18 cellular contexts compared by ENCODE assay signal in the genomic region with DNA sequence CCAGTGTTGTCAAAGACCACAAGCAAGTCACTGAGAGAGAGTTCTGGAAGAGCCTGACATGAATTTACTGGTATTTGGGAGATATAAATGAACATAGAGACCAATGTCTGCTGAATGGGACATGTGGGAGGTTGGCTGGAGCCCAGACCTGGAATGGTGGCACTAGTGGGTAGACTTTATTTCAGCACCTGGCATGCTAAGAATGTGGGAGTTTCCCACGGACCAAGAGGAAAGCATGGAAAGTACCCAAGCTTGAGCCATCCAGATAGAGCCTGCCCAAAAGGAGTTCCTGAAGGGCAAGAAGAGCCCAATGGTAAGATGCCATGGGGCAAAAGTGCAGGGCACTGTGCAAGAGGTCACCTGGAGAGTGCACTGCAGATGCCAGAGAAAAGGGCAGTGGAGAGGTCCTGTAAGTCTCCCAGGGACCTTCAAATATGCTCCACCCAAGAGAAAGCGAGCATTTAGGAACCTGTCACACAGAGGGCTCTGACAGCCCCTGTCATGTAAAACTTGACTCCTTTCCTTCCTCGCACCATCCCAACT.
"Had no signal": no experiment of that assay in that cellular context is flagged by ENCODE, and none has a peak within 500 bp of the region (broad histone marks: within the 10 kb centered on the region; RNA-seq: fewer than 3 reads in every experiment).

No MANE protein-coding gene starts in this region.

- H3K27ac ChIP-seq: ovary, thoracic aorta, uterus, WERI-Rb-1 had no signal

- H3K27me3 ChIP-seq: ovary, uterus had no signal

- H3K27ac Mint-ChIP-seq: activated CD8-positive, alpha-beta T cell treated with anti-CD3 and anti-CD28 coated beads, Interleukin-2, amount 10 ng/mL, durations not matched to agents 7 days and 5 days; activated naive CD4-positive, alpha-beta T cell treated with anti-CD3 and anti-CD28 coated beads, Interleukin-2, amount 10 ng/mL, durations not matched to agents 7 days and 5 days; endodermal cell; nephron progenitor cell had no signal

- H3K9me3 ChIP-seq: ovary, thoracic aorta, uterus had no signal

- H3K36me3 ChIP-seq: ovary, uterus had no signal

- H3K4me1 Mint-ChIP-seq: endodermal cell, nephron progenitor cell had no signal

- H3K4me1 ChIP-seq: uterus had no signal

- ATAC-seq: activated CD8-positive, alpha-beta T cell treated with anti-CD3 and anti-CD28 coated beads, Interleukin-2, amount 10 ng/mL, durations not matched to agents 7 days and 5 days; left cardiac atrium; stimulated activated naive CD8-positive, alpha-beta T cell treated with anti-CD3 and anti-CD28 coated beads, Interleukin-15, amount 100 ng/mL, for 72 hours had no signal

- H3K27me3 Mint-ChIP-seq: activated naive CD4-positive, alpha-beta T cell treated with anti-CD3 and anti-CD28 coated beads, Interleukin-2, amount 10 ng/mL, durations not matched to agents 7 days and 5 days; stimulated activated naive CD8-positive, alpha-beta T cell treated with anti-CD3 and anti-CD28 coated beads, Interleukin-15, amount 100 ng/mL, for 72 hours had no signal

- H3K4me3 ChIP-seq: lung, ovary, thoracic aorta, uterus had no signal

- DNase-seq: activated CD4-positive, alpha-beta T cell treated with anti-CD3 and anti-CD28 coated beads for 4 hours; activated CD8-positive, alpha-beta memory T cell treated with anti-CD3 and anti-CD28 coated beads, Interleukin-2, amount 50 U/mL, for 48 hours; activated CD8-positive, alpha-beta T cell treated with anti-CD3 and anti-CD28 coated beads, Interleukin-2, amount 10 ng/mL, durations not matched to agents 7 days and 5 days; activated naive CD4-positive, alpha-beta T cell treated with anti-CD3 and anti-CD28 coated beads, Interleukin-2, amount 10 ng/mL, durations not matched to agents 7 days and 5 days; amniotic stem cell; cerebellar nuclear complex; endodermal cell; erythroblast; left cardiac atrium; nephron progenitor cell; ovary; stimulated activated CD4-positive, alpha-beta T cell treated with anti-CD3 and anti-CD28 coated beads, Interleukin-2, amount 100 ng/mL, for 48 hours; stimulated activated naive CD8-positive, alpha-beta T cell treated with anti-CD3 and anti-CD28 coated beads, Interleukin-15, amount 100 ng/mL, for 72 hours; T-helper 9 cell; uterus; WERI-Rb-1 had no signal

- H3K9me3 Mint-ChIP-seq: activated naive CD4-positive, alpha-beta T cell treated with anti-CD3 and anti-CD28 coated beads, Interleukin-2, amount 10 ng/mL, durations not matched to agents 7 days and 5 days; endodermal cell; nephron progenitor cell; stimulated activated naive CD8-positive, alpha-beta T cell treated with anti-CD3 and anti-CD28 coated beads, Interleukin-15, amount 100 ng/mL, for 72 hours had no signal

- H3K4me3 Mint-ChIP-seq: activated CD8-positive, alpha-beta T cell treated with anti-CD3 and anti-CD28 coated beads, Interleukin-2, amount 10 ng/mL, durations not matched to agents 7 days and 5 days; activated naive CD4-positive, alpha-beta T cell treated with anti-CD3 and anti-CD28 coated beads, Interleukin-2, amount 10 ng/mL, durations not matched to agents 7 days and 5 days; endodermal cell; nephron progenitor cell; stimulated activated naive CD8-positive, alpha-beta T cell treated with anti-CD3 and anti-CD28 coated beads, Interleukin-15, amount 100 ng/mL, for 72 hours had no signal
